8 cellular contexts compared by ENCODE assay signal in genomic region chr5:55993013-55993412, GRCh38. TPM values are rescaled to one million over a fixed set of nuclear protein-coding genes. Genes with fewer than 3 reads are reported as not detected.
DNase-seq lines count a peak whose midpoint lies in the region; ATAC-seq and TF ChIP-seq lines count a peak whose summit lies in the region.

No MANE protein-coding gene starts in this region.

- H3K4me3 ChIP-seq in astrocyte of the cerebellum (ENCODE audit: low read depth, low read length) = peak overlapping the region; percentile 88
- H3K4me3 ChIP-seq in left lung = peak overlapping the region; percentile 75 to 79
- peak overlapping the region; percentile 77 to 89 for H3K4me3 ChIP-seq in tibial artery

- H3K36me3 Mint-ChIP-seq in activated T-cell treated with anti-CD3 and anti-CD28 coated beads, Interleukin-2, amount 50 U/mL, for 4 hours (ENCODE audit: insufficient read depth) = peaks cover 28% of the 10 kb centered on the region

- H3K27ac ChIP-seq in left lung = peak overlapping the region; percentile 98 to 99
- H3K27ac ChIP-seq in tibial artery = peak overlapping the region; percentile 94 to 97

- in situ Hi-C loops in astrocyte of the cerebellum (cut with HindIII; ENCODE audit: low sequenced_read_pairs) = loop anchor here (25.0 kb wide), 1 partner anchor 194 kb away; no protein-coding TSS in a partner anchor

- H3K27me3 Mint-ChIP-seq in activated T-cell treated with anti-CD3 and anti-CD28 coated beads, Interleukin-2, amount 50 U/mL, for 4 hours (ENCODE audit: low read depth) = no peaks in the 10 kb centered on the region

- no peak for ATAC-seq in activated T-cell treated with anti-CD3 and anti-CD28 coated beads, Interleukin-2, amount 50 U/mL, for 4 hours
- no peak for ATAC-seq in left lung
- no peak for ATAC-seq in GM18873 (IDR thresholded peaks at IDR 0.05; ENCODE audit: low FRiP score, unreplicated experiment)

- H3K4me1 ChIP-seq in left lung (peaks cover 13 to 69% of the 10 kb centered on the region in 2 donors), tibial artery (peaks cover 0 to 43% (median 32%) of the 10 kb centered on the region in 4 donors)

- no peaks in the 10 kb centered on the region for H3K36me3 ChIP-seq in left lung
- H3K36me3 ChIP-seq in tibial artery = no peaks in the 10 kb centered on the region

- peaks cover 5% of the 10 kb centered on the region for H3K9me3 Mint-ChIP-seq in activated T-cell treated with anti-CD3 and anti-CD28 coated beads, Interleukin-2, amount 50 U/mL, for 4 hours

- H3K4me1 Mint-ChIP-seq in activated T-cell treated with anti-CD3 and anti-CD28 coated beads, Interleukin-2, amount 50 U/mL, for 4 hours (ENCODE audit: low read depth) = peaks cover 63% of the 10 kb centered on the region

- H3K9me3 ChIP-seq in left lung (no peaks in the 10 kb centered on the region), tibial artery (no peaks in the 10 kb centered on the region)

- intact Hi-C loops in left lung (cut with DNase I) = loop anchor here in 1 of 2 donors (10.0 kb wide), 1 partner anchor 92 kb away; no protein-coding TSS in a partner anchor
- intact Hi-C loops in tibial artery (cut with DNase I; ENCODE audit: low total_unique reads) = loop anchor here (10.0 kb wide), 1 partner anchor 822 kb away; the partner anchor contains the start of gene MAP3K1

- H3K4me3 Mint-ChIP-seq in activated T-cell treated with anti-CD3 and anti-CD28 coated beads, Interleukin-2, amount 50 U/mL, for 4 hours = peak overlapping the region; percentile 99

- no peak for DNase-seq in activated T-cell treated with anti-CD3 and anti-CD28 coated beads, Interleukin-2, amount 50 U/mL, for 4 hours
- no peak for DNase-seq in activated T-cell treated with anti-CD3 and anti-CD28 coated beads, Interleukin-2, amount 50 U/mL, for 1 hour
- no peak for DNase-seq in astrocyte of the cerebellum (ENCODE audit: low read depth)
- no peak for DNase-seq in left lung
- peak in 1 of 2 donors; percentile 29 for DNase-seq in tibial artery
- DNase-seq in HK-2 (ENCODE audit: unreplicated experiment) = no peak
- DNase-seq in activated CD4-positive, alpha-beta T cell treated with anti-CD3 and anti-CD28 coated beads, Interleukin-2, amount 50 U/mL, for 48 hours = no peak

- TF ChIP-seq CTCF in astrocyte of the cerebellum (IDR thresholded peaks at IDR 0.05; ENCODE audit: low read depth, low read length, missing control alignments) (no peak), left lung (IDR thresholded peaks at IDR 0.05) (no peak), tibial artery (IDR thresholded peaks at IDR 0.05) (no peak)

- H3K27me3 ChIP-seq in left lung = no peaks in the 10 kb centered on the region
- no peaks in the 10 kb centered on the region for H3K27me3 ChIP-seq in tibial artery

RNA-seq across cellular contexts. Expression of gene IL6ST, which starts 1.8 kb away (rescaled TPM):
- total RNA-seq in activated T-cell treated with anti-CD3 and anti-CD28 coated beads, Interleukin-2, amount 50 U/mL, for 4 hours = 10 to 100 TPM; 74.9 to 97.1 (median 79.1) TPM
- total RNA-seq in left lung = 100 to 1,000 TPM; 309 to 464 TPM
